ENCODE assay signal across 2 cellular contexts in the genomic region with DNA sequence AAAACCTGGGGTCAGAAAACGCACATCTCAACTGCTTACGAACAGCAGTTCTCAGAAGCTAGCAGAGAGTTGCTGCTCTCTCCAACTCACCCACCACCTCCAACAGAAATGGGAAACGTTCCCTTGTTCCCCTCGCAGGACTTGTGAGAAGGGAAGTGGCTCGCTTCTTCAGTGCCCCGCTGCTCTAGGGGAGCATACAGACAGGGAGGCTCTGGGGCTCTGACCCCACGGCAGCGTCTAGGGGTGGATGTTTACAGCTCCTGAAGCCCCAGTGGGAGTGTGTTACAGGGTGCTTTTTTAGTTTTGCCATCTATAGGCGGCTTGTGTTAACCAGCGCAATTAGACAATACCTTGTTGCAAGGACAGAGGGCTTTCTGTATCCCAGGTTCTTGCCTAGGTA.
TF ChIP-seq lines count a peak whose summit lies in the region.

No MANE protein-coding gene starts in this region.

TF ChIP-seq in GM23338, 12 proteins besides CTCF, POLR2A, EP300 and RAD21:
- TF ChIP-seq CREB1 (CRISPR knock-in tag; IDR thresholded peaks at IDR 0.05; ENCODE audit: low read depth) (no peak), EZH2 (IDR thresholded peaks at IDR 0.05; ENCODE audit: low read depth, unreplicated experiment) (no peak), ZNF331 (CRISPR knock-in tag; IDR thresholded peaks at IDR 0.05; ENCODE audit: low read depth) (no peak), POLR2AphosphoS5 (IDR thresholded peaks at IDR 0.05; ENCODE audit: low read depth) (no peak), STAT1 (IDR thresholded peaks at IDR 0.05; ENCODE audit: unreplicated experiment) (no peak), JUNB (IDR thresholded peaks at IDR 0.05; ENCODE audit: unreplicated experiment) (no peak), NANOG (IDR thresholded peaks at IDR 0.05; ENCODE audit: borderline replicate concordance) (no peak)

TF ChIP-seq in IMR-90, 13 proteins besides CTCF, POLR2A, EP300 and RAD21:
- TF ChIP-seq, protein P1, sequence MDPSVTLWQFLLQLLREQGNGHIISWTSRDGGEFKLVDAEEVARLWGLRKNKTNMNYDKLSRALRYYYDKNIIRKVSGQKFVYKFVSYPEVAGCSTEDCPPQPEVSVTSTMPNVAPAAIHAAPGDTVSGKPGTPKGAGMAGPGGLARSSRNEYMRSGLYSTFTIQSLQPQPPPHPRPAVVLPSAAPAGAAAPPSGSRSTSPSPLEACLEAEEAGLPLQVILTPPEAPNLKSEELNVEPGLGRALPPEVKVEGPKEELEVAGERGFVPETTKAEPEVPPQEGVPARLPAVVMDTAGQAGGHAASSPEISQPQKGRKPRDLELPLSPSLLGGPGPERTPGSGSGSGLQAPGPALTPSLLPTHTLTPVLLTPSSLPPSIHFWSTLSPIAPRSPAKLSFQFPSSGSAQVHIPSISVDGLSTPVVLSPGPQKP (IDR thresholded peaks at IDR 0.05; ENCODE audit: borderline replicate concordance, low read depth, low read length): no peak
- no peak for TF ChIP-seq SMC3 (IDR thresholded peaks at IDR 0.05; ENCODE audit: low read depth, low read length)
- no peak for TF ChIP-seq BHLHE40 (IDR thresholded peaks at IDR 0.05; ENCODE audit: low read depth, low read length)
- no peak for TF ChIP-seq CHD1 (IDR thresholded peaks at IDR 0.05; ENCODE audit: low read depth, low read length)
- TF ChIP-seq RCOR1 (IDR thresholded peaks at IDR 0.05; ENCODE audit: insufficient replicate concordance, low read length): no peak
- no peak for TF ChIP-seq CEBPB (IDR thresholded peaks at IDR 0.05; ENCODE audit: low read depth, low read length)
- no peak for TF ChIP-seq MAZ (IDR thresholded peaks at IDR 0.05; ENCODE audit: borderline replicate concordance, low read depth, low read length)
- TF ChIP-seq MXI1 (IDR thresholded peaks at IDR 0.05; ENCODE audit: borderline replicate concordance, low read depth, low read length): no peak
- TF ChIP-seq FOS (IDR thresholded peaks at IDR 0.05; ENCODE audit: low read depth, low read length): no peak
- no peak for TF ChIP-seq MAFK (IDR thresholded peaks at IDR 0.05; ENCODE audit: low read depth, low read length)
- no peak for TF ChIP-seq RFX5 (IDR thresholded peaks at IDR 0.05; ENCODE audit: low read depth, low read length)
- TF ChIP-seq, protein P2, sequence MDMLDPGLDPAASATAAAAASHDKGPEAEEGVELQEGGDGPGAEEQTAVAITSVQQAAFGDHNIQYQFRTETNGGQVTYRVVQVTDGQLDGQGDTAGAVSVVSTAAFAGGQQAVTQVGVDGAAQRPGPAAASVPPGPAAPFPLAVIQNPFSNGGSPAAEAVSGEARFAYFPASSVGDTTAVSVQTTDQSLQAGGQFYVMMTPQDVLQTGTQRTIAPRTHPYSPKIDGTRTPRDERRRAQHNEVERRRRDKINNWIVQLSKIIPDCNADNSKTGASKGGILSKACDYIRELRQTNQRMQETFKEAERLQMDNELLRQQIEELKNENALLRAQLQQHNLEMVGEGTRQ (IDR thresholded peaks at IDR 0.05; ENCODE audit: low read depth, low read length): no peak
- TF ChIP-seq NFE2L2 (IDR thresholded peaks at IDR 0.05; ENCODE audit: low read depth, low read length): no peak
